Comparison of ENCODE assay signal across 1 cellular context in the genomic region with DNA sequence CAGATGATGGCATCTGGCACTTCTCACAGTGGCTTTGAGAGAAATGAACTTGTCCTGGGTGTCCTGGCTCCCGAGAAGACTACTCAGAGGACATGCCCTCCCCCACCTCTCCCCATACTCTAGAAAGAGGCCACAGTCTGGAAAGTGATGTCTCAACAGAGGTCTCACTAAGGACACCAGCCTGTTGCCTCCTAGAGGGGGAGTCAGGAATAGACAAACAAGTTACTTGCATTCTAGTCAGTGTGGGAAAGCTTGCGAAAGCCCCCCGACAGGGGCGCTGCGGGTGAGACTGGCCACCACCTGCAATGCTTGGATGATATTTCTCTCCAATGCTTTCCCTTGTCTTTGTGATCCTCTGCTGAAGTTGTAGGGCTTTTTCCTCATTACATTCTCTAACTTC.
TF ChIP-seq lines count a peak whose summit lies in the region.

No MANE protein-coding gene starts in this region.

TF ChIP-seq in WTC11, 78 proteins besides CTCF, POLR2A, EP300 and RAD21 (continued from another document):
- TF ChIP-seq, protein P1, sequence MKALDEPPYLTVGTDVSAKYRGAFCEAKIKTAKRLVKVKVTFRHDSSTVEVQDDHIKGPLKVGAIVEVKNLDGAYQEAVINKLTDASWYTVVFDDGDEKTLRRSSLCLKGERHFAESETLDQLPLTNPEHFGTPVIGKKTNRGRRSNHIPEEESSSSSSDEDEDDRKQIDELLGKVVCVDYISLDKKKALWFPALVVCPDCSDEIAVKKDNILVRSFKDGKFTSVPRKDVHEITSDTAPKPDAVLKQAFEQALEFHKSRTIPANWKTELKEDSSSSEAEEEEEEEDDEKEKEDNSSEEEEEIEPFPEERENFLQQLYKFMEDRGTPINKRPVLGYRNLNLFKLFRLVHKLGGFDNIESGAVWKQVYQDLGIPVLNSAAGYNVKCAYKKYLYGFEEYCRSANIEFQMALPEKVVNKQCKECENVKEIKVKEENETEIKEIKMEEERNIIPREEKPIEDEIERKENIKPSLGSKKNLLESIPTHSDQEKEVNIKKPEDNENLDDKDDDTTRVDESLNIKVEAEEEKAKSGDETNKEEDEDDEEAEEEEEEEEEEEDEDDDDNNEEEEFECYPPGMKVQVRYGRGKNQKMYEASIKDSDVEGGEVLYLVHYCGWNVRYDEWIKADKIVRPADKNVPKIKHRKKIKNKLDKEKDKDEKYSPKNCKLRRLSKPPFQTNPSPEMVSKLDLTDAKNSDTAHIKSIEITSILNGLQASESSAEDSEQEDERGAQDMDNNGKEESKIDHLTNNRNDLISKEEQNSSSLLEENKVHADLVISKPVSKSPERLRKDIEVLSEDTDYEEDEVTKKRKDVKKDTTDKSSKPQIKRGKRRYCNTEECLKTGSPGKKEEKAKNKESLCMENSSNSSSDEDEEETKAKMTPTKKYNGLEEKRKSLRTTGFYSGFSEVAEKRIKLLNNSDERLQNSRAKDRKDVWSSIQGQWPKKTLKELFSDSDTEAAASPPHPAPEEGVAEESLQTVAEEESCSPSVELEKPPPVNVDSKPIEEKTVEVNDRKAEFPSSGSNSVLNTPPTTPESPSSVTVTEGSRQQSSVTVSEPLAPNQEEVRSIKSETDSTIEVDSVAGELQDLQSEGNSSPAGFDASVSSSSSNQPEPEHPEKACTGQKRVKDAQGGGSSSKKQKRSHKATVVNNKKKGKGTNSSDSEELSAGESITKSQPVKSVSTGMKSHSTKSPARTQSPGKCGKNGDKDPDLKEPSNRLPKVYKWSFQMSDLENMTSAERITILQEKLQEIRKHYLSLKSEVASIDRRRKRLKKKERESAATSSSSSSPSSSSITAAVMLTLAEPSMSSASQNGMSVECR (CRISPR knock-in tag; IDR thresholded peaks at IDR 0.05; ENCODE audit: borderline replicate concordance): no peak
- TF ChIP-seq HMGA2 (CRISPR knock-in tag; IDR thresholded peaks at IDR 0.05): no peak
- TF ChIP-seq KAT7 (CRISPR knock-in tag; IDR thresholded peaks at IDR 0.05; ENCODE audit: borderline replicate concordance): no peak
- no peak for TF ChIP-seq ELF4 (CRISPR knock-in tag; IDR thresholded peaks at IDR 0.05; ENCODE audit: low read depth)
- TF ChIP-seq, protein P2, sequence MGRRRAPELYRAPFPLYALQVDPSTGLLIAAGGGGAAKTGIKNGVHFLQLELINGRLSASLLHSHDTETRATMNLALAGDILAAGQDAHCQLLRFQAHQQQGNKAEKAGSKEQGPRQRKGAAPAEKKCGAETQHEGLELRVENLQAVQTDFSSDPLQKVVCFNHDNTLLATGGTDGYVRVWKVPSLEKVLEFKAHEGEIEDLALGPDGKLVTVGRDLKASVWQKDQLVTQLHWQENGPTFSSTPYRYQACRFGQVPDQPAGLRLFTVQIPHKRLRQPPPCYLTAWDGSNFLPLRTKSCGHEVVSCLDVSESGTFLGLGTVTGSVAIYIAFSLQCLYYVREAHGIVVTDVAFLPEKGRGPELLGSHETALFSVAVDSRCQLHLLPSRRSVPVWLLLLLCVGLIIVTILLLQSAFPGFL (CRISPR knock-in tag; IDR thresholded peaks at IDR 0.05; ENCODE audit: borderline replicate concordance): no peak
- no peak for TF ChIP-seq ZBTB21 (CRISPR knock-in tag; IDR thresholded peaks at IDR 0.05; ENCODE audit: borderline replicate concordance)
- TF ChIP-seq CREM (CRISPR knock-in tag; IDR thresholded peaks at IDR 0.05): no peak
- TF ChIP-seq, protein P3, sequence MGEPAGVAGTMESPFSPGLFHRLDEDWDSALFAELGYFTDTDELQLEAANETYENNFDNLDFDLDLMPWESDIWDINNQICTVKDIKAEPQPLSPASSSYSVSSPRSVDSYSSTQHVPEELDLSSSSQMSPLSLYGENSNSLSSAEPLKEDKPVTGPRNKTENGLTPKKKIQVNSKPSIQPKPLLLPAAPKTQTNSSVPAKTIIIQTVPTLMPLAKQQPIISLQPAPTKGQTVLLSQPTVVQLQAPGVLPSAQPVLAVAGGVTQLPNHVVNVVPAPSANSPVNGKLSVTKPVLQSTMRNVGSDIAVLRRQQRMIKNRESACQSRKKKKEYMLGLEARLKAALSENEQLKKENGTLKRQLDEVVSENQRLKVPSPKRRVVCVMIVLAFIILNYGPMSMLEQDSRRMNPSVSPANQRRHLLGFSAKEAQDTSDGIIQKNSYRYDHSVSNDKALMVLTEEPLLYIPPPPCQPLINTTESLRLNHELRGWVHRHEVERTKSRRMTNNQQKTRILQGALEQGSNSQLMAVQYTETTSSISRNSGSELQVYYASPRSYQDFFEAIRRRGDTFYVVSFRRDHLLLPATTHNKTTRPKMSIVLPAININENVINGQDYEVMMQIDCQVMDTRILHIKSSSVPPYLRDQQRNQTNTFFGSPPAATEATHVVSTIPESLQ (CRISPR knock-in tag; IDR thresholded peaks at IDR 0.05): no peak
- TF ChIP-seq AR (CRISPR knock-in tag; IDR thresholded peaks at IDR 0.05): no peak
- no peak for TF ChIP-seq ZMAT4 (CRISPR knock-in tag; IDR thresholded peaks at IDR 0.05)
- TF ChIP-seq, protein P4, sequence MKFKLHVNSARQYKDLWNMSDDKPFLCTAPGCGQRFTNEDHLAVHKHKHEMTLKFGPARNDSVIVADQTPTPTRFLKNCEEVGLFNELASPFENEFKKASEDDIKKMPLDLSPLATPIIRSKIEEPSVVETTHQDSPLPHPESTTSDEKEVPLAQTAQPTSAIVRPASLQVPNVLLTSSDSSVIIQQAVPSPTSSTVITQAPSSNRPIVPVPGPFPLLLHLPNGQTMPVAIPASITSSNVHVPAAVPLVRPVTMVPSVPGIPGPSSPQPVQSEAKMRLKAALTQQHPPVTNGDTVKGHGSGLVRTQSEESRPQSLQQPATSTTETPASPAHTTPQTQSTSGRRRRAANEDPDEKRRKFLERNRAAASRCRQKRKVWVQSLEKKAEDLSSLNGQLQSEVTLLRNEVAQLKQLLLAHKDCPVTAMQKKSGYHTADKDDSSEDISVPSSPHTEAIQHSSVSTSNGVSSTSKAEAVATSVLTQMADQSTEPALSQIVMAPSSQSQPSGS (CRISPR knock-in tag; IDR thresholded peaks at IDR 0.05; ENCODE audit: borderline replicate concordance, low read depth): no peak
- no peak for TF ChIP-seq ZNF512 (CRISPR knock-in tag; IDR thresholded peaks at IDR 0.05; ENCODE audit: borderline replicate concordance)
